ENCODE assay signal across 10 cellular contexts in genomic region chr22:42172385-42173172, GRCh38. TPM values are rescaled to one million over a fixed set of nuclear protein-coding genes. Genes with fewer than 3 reads are reported as not detected.
DNase-seq lines count a peak whose midpoint lies in the region; TF ChIP-seq lines count a peak whose summit lies in the region.
"Had no signal": no experiment of that assay in that cellular context is flagged by ENCODE, and none has a peak within 500 bp of the region (broad histone marks: within the 10 kb centered on the region; RNA-seq: fewer than 3 reads in every experiment).

No MANE protein-coding gene starts in this region.

- H3K9me2 ChIP-seq in neural cell (ENCODE audit: insufficient read depth, low read length) = no peaks in the 10 kb centered on the region

- H3K27me3 ChIP-seq in neural cell (ENCODE audit: insufficient read depth, low read depth, low read length) = no peaks in the 10 kb centered on the region
- H3K27me3 ChIP-seq in Caco-2 (replicated peaks; ENCODE audit: control insufficient read depth, insufficient read depth, low read length) = no peaks in the 10 kb centered on the region
- H3K27me3 ChIP-seq in suprapubic skin = no peaks in the 10 kb centered on the region
- H3K27me3 ChIP-seq: SJCRH30 had no signal

- peak; percentile 67 for DNase-seq in EL
- DNase-seq in NAMALWA (ENCODE audit: low spot score) = peak; percentile 45
- DNase-seq in dermis blood vessel endothelial cell = peak; percentile 13
- no peak for DNase-seq in GF-D8 (lab: John Stamatoyannopoulos, UW)
- no peak for DNase-seq in Caco-2
- DNase-seq in suprapubic skin (ENCODE audit: low spot score in 2 of 2) = no peak
- no peak for DNase-seq in stimulated activated CD4-positive, alpha-beta T cell treated with anti-CD3 and anti-CD28 coated beads, Interleukin-2, amount 100 ng/mL, for 48 hours
- DNase-seq: psoas muscle had no signal

- peaks cover 15% of the 10 kb centered on the region for H3K79me2 ChIP-seq in neural cell (replicated peaks; ENCODE audit: insufficient read depth, low read length)

- H2AFZ ChIP-seq in neural cell (ENCODE audit: low read depth, low read length) = no peak overlapping the region

- H3K4me3 Mint-ChIP-seq in Caco-2 (ENCODE audit: unreplicated experiment) = no peak overlapping the region

- H3K9ac ChIP-seq in neural cell (ENCODE audit: low read length) = no peak overlapping the region

- no TSS peak for BruUV-seq in Caco-2 (replicated peaks; lab: Mats Ljungman, UMichigan)

- H3K4me2 ChIP-seq in neural cell (ENCODE audit: low read length) = no peak overlapping the region

- no peaks in the 10 kb centered on the region for H3K9me3 ChIP-seq in neural cell (ENCODE audit: low read length)
- no peaks in the 10 kb centered on the region for H3K9me3 ChIP-seq in Caco-2
- H3K9me3 ChIP-seq in suprapubic skin = no peaks in the 10 kb centered on the region
- H3K9me3 ChIP-seq: psoas muscle, SJCRH30 had no signal

- H3K4me1 ChIP-seq in Caco-2 (no peaks in the 10 kb centered on the region), suprapubic skin (peaks cover 29% of the 10 kb centered on the region)
- H3K4me1 ChIP-seq: psoas muscle, SJCRH30 had no signal

- TF ChIP-seq EP300 in neural cell (conservative IDR thresholded peaks at IDR 0.05; ENCODE audit: poor library complexity, severe bottlenecking) = no peak
- no peak for TF ChIP-seq EP300 in suprapubic skin (IDR thresholded peaks at IDR 0.05)

- TF ChIP-seq POLR2A in suprapubic skin (IDR thresholded peaks at IDR 0.05) = no peak

- H3K4me1 Mint-ChIP-seq in Caco-2 (ENCODE audit: low read depth, unreplicated experiment) = no peaks in the 10 kb centered on the region

- no peak overlapping the region for H3K4me3 ChIP-seq in neural cell (ENCODE audit: low read length)
- H3K4me3 ChIP-seq in Caco-2 (ENCODE audit: low read depth, low read length) = no peak overlapping the region
- no peak overlapping the region for H3K4me3 ChIP-seq in suprapubic skin
- H3K4me3 ChIP-seq: psoas muscle, SJCRH30 had no signal

- CTCF ChIA-PET in Caco-2 (lab: Charles Lee) = interaction anchor here (0.6 to 1.1 kb wide), 2 partner anchors 60 to 164 kb away, joined by 3 read pairs; no protein-coding TSS in a partner anchor

- WGBS in suprapubic skin = 54% methylated on average over 4 of the region's 7 CpGs

- H3K27ac ChIP-seq in neural cell (ENCODE audit: low read length) = peak overlapping the region; percentile 28
- no peak overlapping the region for H3K27ac ChIP-seq in suprapubic skin
- H3K27ac ChIP-seq: psoas muscle, SJCRH30 had no signal

- POLR2A ChIA-PET in Caco-2 (lab: Charles Lee) = interaction anchor here (0.5 kb wide), 1 partner anchor 131 kb away, joined by 7 read pairs; no protein-coding TSS in a partner anchor

- no peaks in the 10 kb centered on the region for H3K9me3 Mint-ChIP-seq in Caco-2 (ENCODE audit: unreplicated experiment)

- no peaks in the 10 kb centered on the region for H3K27me3 Mint-ChIP-seq in Caco-2 (ENCODE audit: insufficient read depth, unreplicated experiment)

- TF ChIP-seq CTCF in neural cell (IDR thresholded peaks at IDR 0.05; ENCODE audit: poor library complexity, severe bottlenecking) = no peak
- no peak for TF ChIP-seq CTCF in Caco-2 (IDR thresholded peaks at IDR 0.05; ENCODE audit: insufficient read depth in 1 of 2, low read depth in 1 of 2, low read length in 1 of 2, severe bottlenecking in 1 of 2, unreplicated experiment in 1 of 2)
- TF ChIP-seq CTCF in suprapubic skin (IDR thresholded peaks at IDR 0.05) = no peak

- H3K36me3 ChIP-seq in neural cell (ENCODE audit: insufficient read depth, low read length) (no peaks in the 10 kb centered on the region), Caco-2 (ENCODE audit: control insufficient read depth, insufficient read depth, low read length) (0 out of 2 replicates have a peak, but pooled peaks cover 1% of the 10 kb centered on the region), suprapubic skin (peaks cover 22% of the 10 kb centered on the region)

- H3K36me3 Mint-ChIP-seq in Caco-2 (ENCODE audit: insufficient read depth, unreplicated experiment) = peaks cover 38% of the 10 kb centered on the region

- H3K27ac Mint-ChIP-seq in Caco-2 (ENCODE audit: unreplicated experiment) = no peak overlapping the region

- H3F3A ChIP-seq in neural cell (ENCODE audit: insufficient read depth, low read length, poor library complexity, severe bottlenecking) = no peaks in the 10 kb centered on the region

- no peak for TF ChIP-seq RAD21 in neural cell (conservative IDR thresholded peaks at IDR 0.05)

- intact Hi-C loops in Caco-2 (cut with micrococcal nuclease; ENCODE audit: unreplicated experiment) = no loop called here

- peaks cover 7% of the 10 kb centered on the region for H4K20me1 ChIP-seq in neural cell (ENCODE audit: insufficient read depth)

TF ChIP-seq in neural cell, 6 proteins besides CTCF, POLR2A, EP300 and RAD21:
- TF ChIP-seq MXI1 (conservative IDR thresholded peaks at IDR 0.05; ENCODE audit: poor library complexity, severe bottlenecking) = no peak
- no peak for TF ChIP-seq EZH2 (IDR thresholded peaks at IDR 0.05; ENCODE audit: borderline replicate concordance, insufficient read depth, low read length, poor library complexity, severe bottlenecking)
- TF ChIP-seq SMC3 (conservative IDR thresholded peaks at IDR 0.05; ENCODE audit: poor library complexity) = no peak
- no peak for TF ChIP-seq POLR2AphosphoS5 (IDR thresholded peaks at IDR 0.05)
- TF ChIP-seq, protein P1, sequence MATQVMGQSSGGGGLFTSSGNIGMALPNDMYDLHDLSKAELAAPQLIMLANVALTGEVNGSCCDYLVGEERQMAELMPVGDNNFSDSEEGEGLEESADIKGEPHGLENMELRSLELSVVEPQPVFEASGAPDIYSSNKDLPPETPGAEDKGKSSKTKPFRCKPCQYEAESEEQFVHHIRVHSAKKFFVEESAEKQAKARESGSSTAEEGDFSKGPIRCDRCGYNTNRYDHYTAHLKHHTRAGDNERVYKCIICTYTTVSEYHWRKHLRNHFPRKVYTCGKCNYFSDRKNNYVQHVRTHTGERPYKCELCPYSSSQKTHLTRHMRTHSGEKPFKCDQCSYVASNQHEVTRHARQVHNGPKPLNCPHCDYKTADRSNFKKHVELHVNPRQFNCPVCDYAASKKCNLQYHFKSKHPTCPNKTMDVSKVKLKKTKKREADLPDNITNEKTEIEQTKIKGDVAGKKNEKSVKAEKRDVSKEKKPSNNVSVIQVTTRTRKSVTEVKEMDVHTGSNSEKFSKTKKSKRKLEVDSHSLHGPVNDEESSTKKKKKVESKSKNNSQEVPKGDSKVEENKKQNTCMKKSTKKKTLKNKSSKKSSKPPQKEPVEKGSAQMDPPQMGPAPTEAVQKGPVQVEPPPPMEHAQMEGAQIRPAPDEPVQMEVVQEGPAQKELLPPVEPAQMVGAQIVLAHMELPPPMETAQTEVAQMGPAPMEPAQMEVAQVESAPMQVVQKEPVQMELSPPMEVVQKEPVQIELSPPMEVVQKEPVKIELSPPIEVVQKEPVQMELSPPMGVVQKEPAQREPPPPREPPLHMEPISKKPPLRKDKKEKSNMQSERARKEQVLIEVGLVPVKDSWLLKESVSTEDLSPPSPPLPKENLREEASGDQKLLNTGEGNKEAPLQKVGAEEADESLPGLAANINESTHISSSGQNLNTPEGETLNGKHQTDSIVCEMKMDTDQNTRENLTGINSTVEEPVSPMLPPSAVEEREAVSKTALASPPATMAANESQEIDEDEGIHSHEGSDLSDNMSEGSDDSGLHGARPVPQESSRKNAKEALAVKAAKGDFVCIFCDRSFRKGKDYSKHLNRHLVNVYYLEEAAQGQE (IDR thresholded peaks at IDR 0.05; ENCODE audit: borderline replicate concordance) = no peak
- no peak for TF ChIP-seq TAF1 (IDR thresholded peaks at IDR 0.05; ENCODE audit: low read depth)

RNA-seq across cellular contexts. Expression of gene CYP2D6, which starts 42.0 kb away (rescaled TPM):
- total RNA-seq in dermis blood vessel endothelial cell (0.09 and 0.68 TPM in 2 replicates), Caco-2 (2022) (1.7 TPM in 2 replicates), suprapubic skin (1 to 10 TPM in 3 of 4 donors, under 1 TPM in 1; 0.72 to 4.7 (median 2.0) TPM)
- polyA plus RNA-seq in neural cell = 11.5 and 14.2 TPM in 2 replicates
- polyA minus RNA-seq in neural cell = 4.1 TPM in 2 replicates

Comparison
In these comparisons a context has a peak if more than half of its experiments do, and no peak if none do; other contexts are left out.
1. DNase-seq: peak in EL (single experiment), NAMALWA (single experiment) and dermis blood vessel endothelial cell (single experiment); none in GF-D8 (single experiment), Caco-2 (0 of 2), suprapubic skin (0 of 2) and stimulated activated CD4-positive, alpha-beta T cell treated with anti-CD3 and anti-CD28 coated beads, Interleukin-2, amount 100 ng/mL, for 48 hours (0 of 2).